27 cellular contexts compared by ENCODE assay signal in genomic region chr4:153668647-153669046, GRCh38. TPM values are rescaled to one million over a fixed set of nuclear protein-coding genes. Genes with fewer than 3 reads are reported as not detected.
"Had no signal": no experiment of that assay in that cellular context is flagged by ENCODE, and none has a peak within 500 bp of the region (broad histone marks: within the 10 kb centered on the region; RNA-seq: fewer than 3 reads in every experiment).

No MANE protein-coding gene starts in this region.

- H3K4me3 Mint-ChIP-seq: dendritic cell treated with granulocyte-macrophage colony-stimulating factor and Interleukin-4, amounts not matched to agents 40 ng/mL and 50 ng/mL, for 4 days; endodermal cell; immature natural killer cell; natural killer cell; stimulated activated effector memory CD8-positive, alpha-beta T cell treated with anti-CD3 and anti-CD28 coated beads, Interleukin-12 subunit alpha, Interleukin-12 subunit beta, amount 100 ng/mL, for 72 hours had no signal

- H3K4me1 ChIP-seq: lower lobe of right lung, psoas muscle, sigmoid colon, stomach, thyroid gland had no signal

- H3K4me1 Mint-ChIP-seq: endodermal cell; immature natural killer cell; natural killer cell; stimulated activated effector memory CD8-positive, alpha-beta T cell treated with anti-CD3 and anti-CD28 coated beads, Interleukin-12 subunit alpha, Interleukin-12 subunit beta, amount 100 ng/mL, for 72 hours had no signal

- H3K27ac Mint-ChIP-seq: dendritic cell treated with granulocyte-macrophage colony-stimulating factor and Interleukin-4, amounts not matched to agents 40 ng/mL and 50 ng/mL, for 4 days; endodermal cell; immature natural killer cell; natural killer cell; stimulated activated effector memory CD8-positive, alpha-beta T cell treated with anti-CD3 and anti-CD28 coated beads, Interleukin-12 subunit alpha, Interleukin-12 subunit beta, amount 100 ng/mL, for 72 hours had no signal

- H3K27me3 ChIP-seq: ovary, sigmoid colon, stomach, thyroid gland had no signal

- H3K36me3 Mint-ChIP-seq: immature natural killer cell; natural killer cell; stimulated activated effector memory CD8-positive, alpha-beta T cell treated with anti-CD3 and anti-CD28 coated beads, Interleukin-12 subunit alpha, Interleukin-12 subunit beta, amount 100 ng/mL, for 72 hours had no signal

- H3K36me3 ChIP-seq: lower lobe of right lung, ovary, sigmoid colon, stomach, thyroid gland had no signal

- ATAC-seq: esophagus mucosa; left colon; left ventricle myocardium superior; lower lobe of right lung; natural killer cell; psoas muscle; right cardiac atrium; stimulated activated effector memory CD8-positive, alpha-beta T cell treated with anti-CD3 and anti-CD28 coated beads, Interleukin-12 subunit alpha, Interleukin-12 subunit beta, amount 100 ng/mL, for 72 hours had no signal

- H3K9me3 Mint-ChIP-seq: natural killer cell; stimulated activated effector memory CD8-positive, alpha-beta T cell treated with anti-CD3 and anti-CD28 coated beads, Interleukin-12 subunit alpha, Interleukin-12 subunit beta, amount 100 ng/mL, for 72 hours had no signal

- H3K27ac ChIP-seq: epithelial cell of prostate, lower lobe of right lung, ovary, psoas muscle, sigmoid colon, stomach, thyroid gland had no signal

- DNase-seq: effector CD8-positive, alpha-beta T cell; endodermal cell; hypothalamus; immature natural killer cell; islet precursor cell; kidney glomerular epithelial cell; left colon; left ventricle myocardium superior; lower lobe of right lung; natural killer cell; occipital lobe; ovary; posterior cingulate gyrus; psoas muscle; right cardiac atrium; sigmoid colon; stimulated activated CD4-positive, alpha-beta T cell treated with anti-CD3 and anti-CD28 coated beads, Interleukin-2, amount 100 ng/mL, for 24 hours; stimulated activated CD4-positive, alpha-beta T cell treated with anti-CD3 and anti-CD28 coated beads, Interleukin-4, amount 100 ng/mL, for 24 hours; stimulated activated naive CD4-positive, alpha-beta T cell treated with Interleukin-2 at 50 U/mL for 16 hours; stomach; thyroid gland; trophoblast cell had no signal

- H3K4me3 ChIP-seq: lower lobe of right lung, ovary, psoas muscle, sigmoid colon, stomach, thyroid gland had no signal

RNA-seq across cellular contexts. Expression of gene TLR2, which starts 15.4 kb away (rescaled TPM):
- polyA plus RNA-seq: neural cell had no signal
